8 cellular contexts compared by ENCODE assay signal in the genomic region with DNA sequence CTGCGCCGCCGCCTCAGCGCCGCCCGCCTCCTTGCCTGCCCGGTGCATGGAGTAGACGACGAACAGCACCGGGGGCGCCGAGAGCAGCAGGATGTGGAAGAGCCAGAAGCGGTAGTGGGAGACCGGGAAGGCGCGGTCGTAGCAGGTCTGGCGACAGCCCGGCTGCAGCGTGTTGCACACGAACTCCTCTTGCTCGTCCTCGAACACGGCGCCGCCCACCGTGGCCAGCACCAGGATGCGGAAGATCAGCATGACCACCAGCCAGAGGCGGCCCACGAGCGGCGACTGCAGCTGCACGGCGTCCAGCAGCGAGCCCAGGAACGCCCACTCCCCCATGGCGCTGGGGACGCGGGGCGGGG. TPM values are rescaled to one million over a fixed set of nuclear protein-coding genes. Genes with fewer than 3 reads are reported as not detected.
DNase-seq lines count a peak whose midpoint lies in the region; ATAC-seq and TF ChIP-seq lines count a peak whose summit lies in the region.

No MANE protein-coding gene starts in this region.

- no peak for TF ChIP-seq POLR2A in heart left ventricle (IDR thresholded peaks at IDR 0.05)

- ATAC-seq in heart left ventricle (peak in 3 of 4 donors; percentile 19 to 25 (median 23)), left colon (peak; percentile 13), thoracic aorta (ENCODE audit: insufficient number of reproducible peaks, low FRiP score, low read depth) (no peak), HG02571 (IDR thresholded peaks at IDR 0.05; ENCODE audit: unreplicated experiment) (no peak), GM18867 (IDR thresholded peaks at IDR 0.05; ENCODE audit: unreplicated experiment) (no peak)
- ATAC-seq in activated naive CD8-positive, alpha-beta T cell treated with anti-CD3 and anti-CD28 coated beads, Interleukin-2, amount 50 U/mL, for 24 hours, result no peak

- intact Hi-C loops in heart left ventricle (cut with DNase I), result loop anchor here in 6 of 10 donors (2.0 to 5.0 kb wide), 8 partner anchors 34 to 199 kb away; partner anchors contain the start of gene TOP2A (in 4 of the 6)
- intact Hi-C loops in cardiac septum (cut with DNase I), result loop anchor here (2.0 to 5.0 kb wide), 3 partner anchors 34 to 197 kb away; no protein-coding TSS in a partner anchor
- intact Hi-C loops in left colon (cut with DNase I, micrococcal nuclease), result no loop called here

- peak overlapping the region in 9 of 12 donors; percentile 17 to 78 (median 70) for H3K27ac ChIP-seq in heart left ventricle
- no peak overlapping the region for H3K27ac ChIP-seq in thoracic aorta

- no peaks in the 10 kb centered on the region for H3K9me3 Mint-ChIP-seq in activated naive CD8-positive, alpha-beta T cell treated with anti-CD3 and anti-CD28 coated beads, Interleukin-2, amount 50 U/mL, for 24 hours

- TF ChIP-seq CTCF in heart left ventricle (IDR thresholded peaks at IDR 0.05), result no peak
- TF ChIP-seq CTCF in thoracic aorta (IDR thresholded peaks at IDR 0.05), result no peak

- H3K27ac Mint-ChIP-seq in activated naive CD8-positive, alpha-beta T cell treated with anti-CD3 and anti-CD28 coated beads, Interleukin-2, amount 50 U/mL, for 24 hours, result no peak overlapping the region

- H3K36me3 Mint-ChIP-seq in activated naive CD8-positive, alpha-beta T cell treated with anti-CD3 and anti-CD28 coated beads, Interleukin-2, amount 50 U/mL, for 24 hours (ENCODE audit: low read depth), result no peaks in the 10 kb centered on the region

- H3K4me1 Mint-ChIP-seq in activated naive CD8-positive, alpha-beta T cell treated with anti-CD3 and anti-CD28 coated beads, Interleukin-2, amount 50 U/mL, for 24 hours, result peaks cover 15% of the 10 kb centered on the region

- H3K27me3 ChIP-seq in heart left ventricle (peaks cover 0 to 16% (median 0%) of the 10 kb centered on the region in 9 donors), thoracic aorta (replicated peaks; ENCODE audit: insufficient read depth) (no peaks in the 10 kb centered on the region)

- H3K36me3 ChIP-seq in heart left ventricle (no peaks in the 10 kb centered on the region), thoracic aorta (no peaks in the 10 kb centered on the region)

- H3K4me3 Mint-ChIP-seq in activated naive CD8-positive, alpha-beta T cell treated with anti-CD3 and anti-CD28 coated beads, Interleukin-2, amount 50 U/mL, for 24 hours, result peak overlapping the region; percentile 70

- H3K27me3 Mint-ChIP-seq in activated naive CD8-positive, alpha-beta T cell treated with anti-CD3 and anti-CD28 coated beads, Interleukin-2, amount 50 U/mL, for 24 hours, result peaks cover 19% of the 10 kb centered on the region

- H3K4me3 ChIP-seq in heart left ventricle, result peak overlapping the region; percentile 14 to 69 (median 56)
- peak overlapping the region; percentile 73 for H3K4me3 ChIP-seq in thoracic aorta

- H3K9me3 ChIP-seq in heart left ventricle (no peaks in the 10 kb centered on the region), thoracic aorta (no peaks in the 10 kb centered on the region)

- peaks cover 0 to 27% (median 11%) of the 10 kb centered on the region in 12 donors for H3K4me1 ChIP-seq in heart left ventricle
- H3K4me1 ChIP-seq in thoracic aorta (ENCODE audit: control insufficient read depth in 1 of 2, low read depth in 2 of 2), result peaks cover 0 to 18% of the 10 kb centered on the region in 2 donors

- DNase-seq in heart left ventricle (peak; percentile 49 to 75 (median 59)), cardiac septum (ENCODE audit: low spot score) (no peak), left colon (peak in 1 of 2 donors; percentile 56), thoracic aorta (ENCODE audit: low spot score) (no peak), DMS 273 (lab: John Stamatoyannopoulos, UW; ENCODE audit: unreplicated experiment) (no peak)
- peak; percentile 30 for DNase-seq in activated naive CD8-positive, alpha-beta T cell treated with anti-CD3 and anti-CD28 coated beads, Interleukin-2, amount 50 U/mL, for 24 hours

- WGBS in heart left ventricle, 4 donors, result 0 to 8% (median 4%) methylated on average over 13 to 40 of the region's 40 CpGs

RNA-seq across cellular contexts. Expression of gene GJD3, which starts 1.1 kb away (rescaled TPM):
- total RNA-seq in heart left ventricle, result 1 to 10 TPM; 1.2 to 8.7 (median 2.2) TPM
- under 1 TPM; 0.30 to 0.35 TPM for polyA plus RNA-seq in heart left ventricle
- 2.6 TPM for total RNA-seq in cardiac septum
- under 1 TPM; 0.34 to 0.81 TPM for total RNA-seq in left colon
- 1 to 10 TPM in 1 of 2 donors, not detected in 1; 1.5 TPM for total RNA-seq in thoracic aorta

RNA-seq across cellular contexts. Expression of gene TOP2A, which starts 54.2 kb away (rescaled TPM):
- total RNA-seq in heart left ventricle (10 to 100 TPM in 1 of 9 donors, 1 to 10 TPM in 5, under 1 TPM in 3; 0.39 to 28.9 (median 1.7) TPM), cardiac septum (0.51 TPM), left colon (10 to 100 TPM; 10.9 to 30.3 TPM), thoracic aorta (1 to 10 TPM in 1 of 2 donors, under 1 TPM in 1; 0.81 to 8.5 TPM)
- polyA plus RNA-seq in heart left ventricle, result under 1 TPM; 0.11 to 0.28 TPM

RNA-seq across cellular contexts. Expression of gene RARA, which starts 54.5 kb away (rescaled TPM):
- 10 to 100 TPM; 14.1 to 41.4 (median 19.4) TPM for total RNA-seq in heart left ventricle
- 10 to 100 TPM; 15.5 to 22.0 TPM for polyA plus RNA-seq in heart left ventricle
- total RNA-seq in cardiac septum, result 30.7 TPM
- 10 to 100 TPM; 37.2 to 56.4 TPM for total RNA-seq in left colon
- 10 to 100 TPM; 46.8 to 73.4 TPM for total RNA-seq in thoracic aorta

Comparison
In these comparisons a context has a peak if more than half of its experiments do, and no peak if none do; other contexts are left out.
1. DNase-seq: peak in heart left ventricle (5 of 5) and activated naive CD8-positive, alpha-beta T cell treated with anti-CD3 and anti-CD28 coated beads, Interleukin-2, amount 50 U/mL, for 24 hours (single experiment); none in cardiac septum (single experiment), thoracic aorta (single experiment) and DMS 273 (single experiment).
2. ATAC-seq: peak in heart left ventricle (3 of 4) and left colon (single experiment); none in activated naive CD8-positive, alpha-beta T cell treated with anti-CD3 and anti-CD28 coated beads, Interleukin-2, amount 50 U/mL, for 24 hours (single experiment), thoracic aorta (single experiment), HG02571 (single experiment) and GM18867 (single experiment).
3. H3K27ac ChIP-seq: peak in heart left ventricle (9 of 12); none in thoracic aorta (0 of 2).
4. intact Hi-C loops: an anchor here in heart left ventricle (2.0 to 5.0 kb wide) and cardiac septum (2.0 to 5.0 kb wide); none called in left colon.